ENCODE assay signal across 25 cellular contexts in genomic region chr5:168059111-168059510, GRCh38.
"Had no signal": no experiment of that assay in that cellular context is flagged by ENCODE, and none has a peak within 500 bp of the region (broad histone marks: within the 10 kb centered on the region; RNA-seq: fewer than 3 reads in every experiment).

No MANE protein-coding gene starts in this region.

- DNase-seq: colonic mucosa; cortex of kidney; effector CD8-positive, alpha-beta T cell; effector memory CD8-positive, alpha-beta T cell; endodermal cell; foreskin melanocyte; gastrocnemius medialis; glutamatergic neuron; head of caudate nucleus; heart right ventricle; hypothalamus; immature natural killer cell; islet precursor cell; kidney; kidney glomerular epithelial cell; left lung; left ventricle myocardium superior; lower lobe of right lung; mesenchymal stem cell; mucosa of descending colon; naive B cell; naive thymus-derived CD8-positive, alpha-beta T cell had no signal

- H3K4me3 ChIP-seq: colonic mucosa, esophagus muscularis mucosa, gastrocnemius medialis, heart right ventricle, hepatocyte, left lung, lower lobe of right lung, mucosa of descending colon had no signal

- FAIRE-seq: endometrium, kidney had no signal
